19 cellular contexts compared by ENCODE assay signal in genomic region chr7:38220452-38220851, GRCh38. TPM values are rescaled to one million over a fixed set of nuclear protein-coding genes. Genes with fewer than 3 reads are reported as not detected.
DNase-seq lines count a peak whose midpoint lies in the region; ATAC-seq lines count a peak whose summit lies in the region.
"Had no signal": no experiment of that assay in that cellular context is flagged by ENCODE, and none has a peak within 500 bp of the region (broad histone marks: within the 10 kb centered on the region; RNA-seq: fewer than 3 reads in every experiment).

No MANE protein-coding gene starts in this region.

- no peaks in the 10 kb centered on the region for H3K79me2 ChIP-seq in mesendoderm (ENCODE audit: control insufficient read depth, insufficient read depth, low read length)

- CTCF ChIA-PET in CD8-positive, alpha-beta memory T cell (lab: Charles Lee): interaction anchor here (0.9 to 10.3 kb wide), 15 partner anchors 9 to 156 kb away, joined by 3 to 394 read pairs (median 16); no protein-coding TSS in a partner anchor

- no peak overlapping the region for H4K5ac ChIP-seq in mesendoderm (ENCODE audit: low read length)

- no peaks in the 10 kb centered on the region for H3K79me1 ChIP-seq in mesendoderm (ENCODE audit: low read length)

- H2BK15ac ChIP-seq in mesendoderm (replicated peaks; ENCODE audit: low read depth): no peak overlapping the region

- peaks cover 72% of the 10 kb centered on the region for H3K4me1 ChIP-seq in CD8-positive, alpha-beta memory T cell (ENCODE audit: insufficient read depth, low read length)
- H3K4me1 ChIP-seq in mesendoderm (ENCODE audit: control insufficient read depth, low read depth, low read length): no peaks in the 10 kb centered on the region

- H3K4me3 ChIP-seq in CD8-positive, alpha-beta memory T cell (ENCODE audit: low read length): peak overlapping the region; percentile 29
- H3K4me3 ChIP-seq in mesendoderm (ENCODE audit: low read length): no peak overlapping the region
- H3K4me3 ChIP-seq: mucosa of descending colon, transverse colon had no signal

- H3K18ac ChIP-seq in mesendoderm (ENCODE audit: low read length): no peak overlapping the region

- peaks cover 8 to 28% (median 13%) of the 10 kb centered on the region in 3 donors for H3K36me3 Mint-ChIP-seq in CD8-positive, alpha-beta memory T cell
- H3K36me3 Mint-ChIP-seq in effector memory CD8-positive, alpha-beta T cell (ENCODE audit: insufficient read depth): peaks cover 28% of the 10 kb centered on the region

- no peak overlapping the region for H2BK120ac ChIP-seq in mesendoderm (ENCODE audit: low read depth, low read length)

- no peak overlapping the region for H3K27ac ChIP-seq in CD8-positive, alpha-beta memory T cell (ENCODE audit: low read depth, low read length)
- no peak overlapping the region for H3K27ac ChIP-seq in mesendoderm (ENCODE audit: low read depth, low read length)
- H3K27ac ChIP-seq: transverse colon had no signal

- H3K9ac ChIP-seq in mesendoderm (ENCODE audit: low read length): no peak overlapping the region

- no peak overlapping the region for H3K23ac ChIP-seq in mesendoderm (ENCODE audit: low read length)

- no CpG with 5 or more reads among the region's 3 CpGs for WGBS in mesendoderm (ENCODE audit: extremely low coverage, insufficient coverage, low lambda C conversion rate)

- H3K27me3 ChIP-seq in CD8-positive, alpha-beta memory T cell (ENCODE audit: insufficient read depth, low read length, poor library complexity, severe bottlenecking): no peaks in the 10 kb centered on the region
- H3K27me3 ChIP-seq in mesendoderm (ENCODE audit: insufficient read depth, low read length, poor library complexity): no peaks in the 10 kb centered on the region
- H3K27me3 ChIP-seq: transverse colon had no signal

- H3K56ac ChIP-seq in mesendoderm (ENCODE audit: low read length): no peak overlapping the region

- peak overlapping the region; percentile 88 to 98 (median 93) for H3K27ac Mint-ChIP-seq in CD8-positive, alpha-beta memory T cell
- H3K27ac Mint-ChIP-seq in effector memory CD8-positive, alpha-beta T cell: peak overlapping the region; percentile 90 to 94

- H2AK5ac ChIP-seq in mesendoderm (ENCODE audit: low read length): no peak overlapping the region

- H3K4me3 Mint-ChIP-seq in CD8-positive, alpha-beta memory T cell: peak overlapping the region; percentile 63 to 82 (median 73)
- peak overlapping the region; percentile 65 to 80 for H3K4me3 Mint-ChIP-seq in effector memory CD8-positive, alpha-beta T cell

- H2BK5ac ChIP-seq in mesendoderm (ENCODE audit: low read length): no peak overlapping the region

- peak in 1 of 5 donors; percentile 49 for DNase-seq in CD8-positive, alpha-beta memory T cell
- DNase-seq in effector memory CD8-positive, alpha-beta T cell: no peak
- DNase-seq in kidney glomerular epithelial cell (lab: John Stamatoyannopoulos, UW) (no peak), mesendoderm (no peak), head of caudate nucleus (no peak)
- DNase-seq: activated CD8-positive, alpha-beta memory T cell treated with anti-CD3 and anti-CD28 coated beads, Interleukin-2, amount 50 U/mL, for 4 hours; AML-193; amniotic stem cell; DMS 273 treated with DMSO at 0.1 percent for 48 hours; effector CD8-positive, alpha-beta T cell; mucosa of descending colon; NCI-H187 treated with DMSO at 0.1 percent for 48 hours; NCI-H446 treated with DMSO at 0.1 percent for 48 hours; stimulated activated CD4-positive, alpha-beta T cell treated with anti-CD3 and anti-CD28 coated beads, Interleukin-4, amount 100 ng/mL, for 1 hour; SW 1271; transverse colon had no signal

- no peak overlapping the region for H3K4me2 ChIP-seq in mesendoderm (ENCODE audit: low read length)

- H3K9me3 Mint-ChIP-seq in CD8-positive, alpha-beta memory T cell: no peaks in the 10 kb centered on the region
- no peaks in the 10 kb centered on the region for H3K9me3 Mint-ChIP-seq in effector memory CD8-positive, alpha-beta T cell

- POLR2A ChIA-PET in CD8-positive, alpha-beta memory T cell (lab: Charles Lee): interaction anchor here (0.5 to 1.2 kb wide), 3 partner anchors 13 to 141 kb away, joined by 3 to 6 read pairs (median 4); no protein-coding TSS in a partner anchor

- ATAC-seq in GM18907 (IDR thresholded peaks at IDR 0.05; ENCODE audit: unreplicated experiment): peak; percentile 81
- peak; percentile 46 for ATAC-seq in HG03196 (IDR thresholded peaks at IDR 0.05; ENCODE audit: unreplicated experiment)
- ATAC-seq in effector memory CD8-positive, alpha-beta T cell (replicated peaks): peak; percentile 78
- ATAC-seq in GM19395 (IDR thresholded peaks at IDR 0.05; ENCODE audit: unreplicated experiment): no peak
- ATAC-seq: mucosa of descending colon had no signal

- H3K36me3 ChIP-seq in CD8-positive, alpha-beta memory T cell (ENCODE audit: insufficient read depth, low read length): peaks cover 6% of the 10 kb centered on the region
- peaks cover 4% of the 10 kb centered on the region for H3K36me3 ChIP-seq in mesendoderm (ENCODE audit: control insufficient read depth, insufficient read depth, low read length)

- no peaks in the 10 kb centered on the region for H3K9me3 ChIP-seq in CD8-positive, alpha-beta memory T cell (ENCODE audit: low read length)
- H3K9me3 ChIP-seq: mucosa of descending colon, transverse colon had no signal

- H3K4me1 Mint-ChIP-seq in CD8-positive, alpha-beta memory T cell: peaks cover 88 to 100% (median 99%) of the 10 kb centered on the region in 3 donors
- H3K4me1 Mint-ChIP-seq in effector memory CD8-positive, alpha-beta T cell (ENCODE audit: low read depth in 2 of 2): peaks cover 62 to 92% of the 10 kb centered on the region in 2 donors

- no peaks in the 10 kb centered on the region for H3K27me3 Mint-ChIP-seq in CD8-positive, alpha-beta memory T cell
- no peaks in the 10 kb centered on the region for H3K27me3 Mint-ChIP-seq in effector memory CD8-positive, alpha-beta T cell

- no peak overlapping the region for H4K8ac ChIP-seq in mesendoderm (ENCODE audit: low read depth, low read length)

- intact Hi-C loops in head of caudate nucleus (cut with DNase I): loop anchor here (5.0 to 10.0 kb wide), 2 partner anchors 104 to 113 kb away; no protein-coding TSS in a partner anchor

- no peak overlapping the region for H3K4ac ChIP-seq in mesendoderm (ENCODE audit: low read depth, low read length)

RNA-seq across cellular contexts. Expression of gene STARD3NL, which starts 42.4 kb away (rescaled TPM):
- total RNA-seq in CD8-positive, alpha-beta memory T cell: 10 to 100 TPM; 41.5 to 43.8 TPM
- polyA plus RNA-seq in CD8-positive, alpha-beta memory T cell: 54.2 TPM
- 33.4 TPM for polyA plus RNA-seq in mesendoderm (2013, experiment 1 of 2)
- polyA plus RNA-seq in mesendoderm (2013, experiment 2 of 2): 35.9 TPM
